In the genomic region with DNA sequence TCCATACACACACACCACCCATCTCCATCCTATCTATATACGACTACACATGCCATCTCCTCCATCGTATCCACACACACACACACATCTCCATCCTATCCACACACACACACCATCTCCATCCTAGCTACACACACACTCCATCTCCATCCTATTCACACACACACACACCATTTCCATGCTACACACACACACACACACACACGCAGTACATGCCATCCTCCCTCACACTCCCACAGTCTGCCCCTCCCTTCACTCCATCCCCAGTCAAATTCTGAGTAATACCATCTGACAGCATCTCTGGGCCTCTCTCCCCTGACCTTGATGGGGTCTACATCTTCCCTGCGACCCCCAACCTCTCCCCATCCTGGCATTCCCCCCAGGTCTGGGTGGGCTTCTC, we compare ENCODE assay signal across 1 cellular context.
TF ChIP-seq lines count a peak whose summit lies in the region.

No MANE protein-coding gene starts in this region.

TF ChIP-seq in HEK293, 187 proteins besides CTCF, POLR2A, EP300 and RAD21 (continued from another document):
- TF ChIP-seq ZNF76 (tag by site-specific recombination; IDR thresholded peaks at IDR 0.05; ENCODE audit: borderline replicate concordance, low read depth): no peak
- peak; percentile 61 for TF ChIP-seq EGR2 (tag by site-specific recombination; IDR thresholded peaks at IDR 0.05; ENCODE audit: low read depth)
- no peak for TF ChIP-seq PRDM1 (tag by site-specific recombination; IDR thresholded peaks at IDR 0.05)
- peak; percentile 63 for TF ChIP-seq ZFHX2 (tag by site-specific recombination; conservative IDR thresholded peaks at IDR 0.05)
- TF ChIP-seq, protein P1, sequence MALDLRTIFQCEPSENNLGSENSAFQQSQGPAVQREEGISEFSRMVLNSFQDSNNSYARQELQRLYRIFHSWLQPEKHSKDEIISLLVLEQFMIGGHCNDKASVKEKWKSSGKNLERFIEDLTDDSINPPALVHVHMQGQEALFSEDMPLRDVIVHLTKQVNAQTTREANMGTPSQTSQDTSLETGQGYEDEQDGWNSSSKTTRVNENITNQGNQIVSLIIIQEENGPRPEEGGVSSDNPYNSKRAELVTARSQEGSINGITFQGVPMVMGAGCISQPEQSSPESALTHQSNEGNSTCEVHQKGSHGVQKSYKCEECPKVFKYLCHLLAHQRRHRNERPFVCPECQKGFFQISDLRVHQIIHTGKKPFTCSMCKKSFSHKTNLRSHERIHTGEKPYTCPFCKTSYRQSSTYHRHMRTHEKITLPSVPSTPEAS (tag by site-specific recombination; IDR thresholded peaks at IDR 0.05): peak; percentile 48
